In genomic region chr9:129340427-129341196, GRCh38 we compare ENCODE assay signal across 17 cellular contexts.
DNase-seq lines count a peak whose midpoint lies in the region; ATAC-seq, FAIRE-seq and TF ChIP-seq lines count a peak whose summit lies in the region.
"Had no signal": no experiment of that assay in that cellular context is flagged by ENCODE, and none has a peak within 500 bp of the region (broad histone marks: within the 10 kb centered on the region; RNA-seq: fewer than 3 reads in every experiment).

No MANE protein-coding gene starts in this region.

- ATAC-seq in gastroesophageal sphincter, result no peak
- ATAC-seq: esophagus mucosa, left lung had no signal

- WGBS in gastroesophageal sphincter (ENCODE audit: low coverage in 1 of 2), 2 donors, result 72 to 86% methylated on average over 7 to 13 of the region's 16 CpGs
- WGBS in tibial nerve, 2 donors, result 57 to 58% methylated on average over 16 of the region's 16 CpGs

- TF ChIP-seq POLR2A in GM12892 (IDR thresholded peaks at IDR 0.05; ENCODE audit: low read depth, low read length) (no peak), gastroesophageal sphincter (IDR thresholded peaks at IDR 0.05) (no peak), tibial nerve (IDR thresholded peaks at IDR 0.05) (no peak)

- no peak overlapping the region for H3K4me3 ChIP-seq in A673 (ENCODE audit: low read depth, low read length, poor library complexity, severe bottlenecking)
- H3K4me3 ChIP-seq in SK-N-MC, result no peak overlapping the region
- no peak overlapping the region for H3K4me3 ChIP-seq in gastroesophageal sphincter
- no peak overlapping the region for H3K4me3 ChIP-seq in tibial nerve
- H3K4me3 ChIP-seq: left lung, SJSA1, thoracic aorta had no signal

- POLR2A ChIA-PET in A673 (lab: Charles Lee; ENCODE audit: low non-redundant PET), result no interaction called here

- intact Hi-C loops in A673 (cut with micrococcal nuclease; ENCODE audit: unreplicated experiment), result no loop called here

- no peaks in the 10 kb centered on the region for H3K36me3 ChIP-seq in A673 (ENCODE audit: insufficient read depth, low read length, poor library complexity, severe bottlenecking)
- H3K36me3 ChIP-seq in SK-N-MC (ENCODE audit: insufficient read depth, low read length), result no peaks in the 10 kb centered on the region
- no peaks in the 10 kb centered on the region for H3K36me3 ChIP-seq in gastroesophageal sphincter
- H3K36me3 ChIP-seq in tibial nerve, result no peaks in the 10 kb centered on the region
- H3K36me3 ChIP-seq: left lung, SJSA1, thoracic aorta had no signal

- H3K27me3 ChIP-seq in A673 (replicated peaks; ENCODE audit: insufficient read depth, low read depth, low read length, poor library complexity), result no peaks in the 10 kb centered on the region
- H3K27me3 ChIP-seq in gastroesophageal sphincter, result no peaks in the 10 kb centered on the region
- H3K27me3 ChIP-seq in tibial nerve, result no peaks in the 10 kb centered on the region
- H3K27me3 ChIP-seq: left lung, SJSA1 had no signal

- FAIRE-seq in GM12892 (lab: Jason Lieb, UNC), result peak; percentile 70

- H3K27ac ChIP-seq in A673 (ENCODE audit: low read depth, low read length, poor library complexity, severe bottlenecking) (no peak overlapping the region), SK-N-MC (0 out of 2 replicates have a peak overlapping the region, but pooled peaks have one; percentile 10), gastroesophageal sphincter (peak overlapping the region in 3 of 4 donors; percentile 14 to 19 (median 14)), tibial nerve (peak overlapping the region in 2 of 4 donors; percentile 66 to 78)
- H3K27ac ChIP-seq: left lung, SJSA1, thoracic aorta had no signal

- no TSS peak for BruUV-seq in A673 (replicated peaks; lab: Mats Ljungman, UMichigan)

- TF ChIP-seq EP300 in gastroesophageal sphincter (IDR thresholded peaks at IDR 0.05) (no peak), tibial nerve (IDR thresholded peaks at IDR 0.05) (no peak)

- no peak overlapping the region for H3K9ac ChIP-seq in SK-N-MC (ENCODE audit: insufficient read length)

- TF ChIP-seq CTCF in A673 (conservative IDR thresholded peaks at IDR 0.05; ENCODE audit: low read depth, low read length), result no peak
- no peak for TF ChIP-seq CTCF in gastroesophageal sphincter (IDR thresholded peaks at IDR 0.05)
- no peak for TF ChIP-seq CTCF in tibial nerve (IDR thresholded peaks at IDR 0.05)

- H3K9me3 ChIP-seq in A673 (ENCODE audit: low read depth, low read length, poor library complexity, severe bottlenecking) (no peaks in the 10 kb centered on the region), SK-N-MC (ENCODE audit: low read depth, low read length) (no peaks in the 10 kb centered on the region), gastroesophageal sphincter (no peaks in the 10 kb centered on the region), tibial nerve (no peaks in the 10 kb centered on the region)
- H3K9me3 ChIP-seq: left lung, SJSA1, thoracic aorta had no signal

- CTCF ChIA-PET in A673 (lab: Charles Lee), result no interaction called here

- H3K4me1 ChIP-seq in A673 (ENCODE audit: insufficient read depth, low read length, poor library complexity, severe bottlenecking) (peaks cover 22% of the 10 kb centered on the region), gastroesophageal sphincter (peaks cover 4 to 47% (median 17%) of the 10 kb centered on the region in 3 donors), tibial nerve (peaks cover 0 to 56% (median 26%) of the 10 kb centered on the region in 4 donors)

- DNase-seq in A673 (ENCODE audit: low spot score) (peak; percentile 40), GM12892 (ENCODE audit: insufficient read length) (no peak), SK-N-MC (ENCODE audit: low read depth, low spot score) (no peak), NCI-H2227 (lab: John Stamatoyannopoulos, UW; ENCODE audit: unreplicated experiment) (no peak), tibial nerve (ENCODE audit: low spot score in 2 of 2) (no peak), NCI-H226 (no peak), OCI-M2 (lab: John Stamatoyannopoulos, UW; ENCODE audit: unreplicated experiment) (no peak)
- DNase-seq: activated CD4-positive, alpha-beta T cell treated with anti-CD3 and anti-CD28 coated beads for 1 hour; EL; NCI-H1417; NCI-H526 treated with DMSO at 0.1 percent for 48 hours; T1000 had no signal
